ENCODE assay signal across 8 cellular contexts in the genomic region with DNA sequence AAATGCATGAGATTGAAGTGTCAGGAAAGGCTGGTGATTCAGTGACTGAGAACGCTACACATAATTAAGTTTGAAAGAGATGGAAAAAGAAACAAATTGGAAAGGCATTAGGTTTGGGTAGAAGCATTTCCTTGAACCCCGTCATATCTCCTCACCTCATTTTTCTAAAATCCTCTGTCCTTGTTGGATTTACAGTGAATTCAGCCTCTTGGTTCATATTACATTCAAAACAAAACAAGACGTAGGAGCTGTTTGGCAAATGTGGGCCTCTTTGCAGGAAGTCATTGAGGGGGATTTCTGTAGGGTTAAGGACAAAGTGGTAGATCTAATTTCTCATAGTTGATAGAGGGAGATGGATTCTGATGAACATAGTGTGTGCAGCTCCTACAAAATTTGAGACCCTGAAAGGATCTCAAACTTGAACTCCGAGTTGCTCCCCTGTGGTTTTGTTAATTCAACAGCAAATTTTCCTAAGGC. TPM values are rescaled to one million over a fixed set of nuclear protein-coding genes. Genes with fewer than 3 reads are reported as not detected.
A peak's percentile ranks its signal among the peaks of the same experiment; 100 is the strongest.
DNase-seq lines count a peak whose midpoint lies in the region; ATAC-seq and TF ChIP-seq lines count a peak whose summit lies in the region.

No MANE protein-coding gene starts in this region.

- H3K4me1 ChIP-seq in suprapubic skin, result no peaks in the 10 kb centered on the region
- H3K4me1 ChIP-seq in Caco-2, result no peaks in the 10 kb centered on the region; the same call in 1 of the 2 replicates

- no peak for TF ChIP-seq POLR2A in suprapubic skin (IDR thresholded peaks at IDR 0.05)

- peaks cover 6 to 10% of the 10 kb centered on the region in 2 donors for H3K9me3 Mint-ChIP-seq in activated T-cell treated with anti-CD3 and anti-CD28 coated beads, Interleukin-2, amount 50 U/mL, for 72 hours
- H3K9me3 Mint-ChIP-seq in IgD-negative memory B cell, result peaks cover 5 to 19% (median 16%) of the 10 kb centered on the region in 3 donors
- H3K9me3 Mint-ChIP-seq in Caco-2 (ENCODE audit: unreplicated experiment), result peaks cover 18% of the 10 kb centered on the region

- H3K4me1 Mint-ChIP-seq in activated T-cell treated with anti-CD3 and anti-CD28 coated beads, Interleukin-2, amount 50 U/mL, for 72 hours (ENCODE audit: low read depth), result peaks cover 40% of the 10 kb centered on the region
- H3K4me1 Mint-ChIP-seq in IgD-negative memory B cell (peaks cover 33 to 37% (median 34%) of the 10 kb centered on the region in 3 donors), Caco-2 (ENCODE audit: low read depth, unreplicated experiment) (peaks cover 8% of the 10 kb centered on the region)

- H3K9me3 ChIP-seq in suprapubic skin (no peaks in the 10 kb centered on the region), Caco-2 (peaks cover 5% of the 10 kb centered on the region; the same call in 1 of the 2 replicates)

- H3K4me3 Mint-ChIP-seq in activated T-cell treated with anti-CD3 and anti-CD28 coated beads, Interleukin-2, amount 50 U/mL, for 72 hours, result peak overlapping the region; percentile 75 to 87
- H3K4me3 Mint-ChIP-seq in IgD-negative memory B cell (peak overlapping the region; percentile 75 to 93 (median 86)), Caco-2 (ENCODE audit: unreplicated experiment) (no peak overlapping the region)

- H3K36me3 ChIP-seq in suprapubic skin, result no peaks in the 10 kb centered on the region
- no peaks in the 10 kb centered on the region for H3K36me3 ChIP-seq in Caco-2 (ENCODE audit: control insufficient read depth, insufficient read depth, low read length)

- WGBS in suprapubic skin, result 82% methylated on average over 4 of the region's 4 CpGs

- H3K27me3 Mint-ChIP-seq in activated T-cell treated with anti-CD3 and anti-CD28 coated beads, Interleukin-2, amount 50 U/mL, for 72 hours (ENCODE audit: low read depth), result peaks cover 8% of the 10 kb centered on the region
- peaks cover 4% of the 10 kb centered on the region for H3K27me3 Mint-ChIP-seq in IgD-negative memory B cell
- peaks cover 5% of the 10 kb centered on the region for H3K27me3 Mint-ChIP-seq in Caco-2 (ENCODE audit: insufficient read depth, unreplicated experiment)

- peak overlapping the region; percentile 88 for H3K27ac Mint-ChIP-seq in activated T-cell treated with anti-CD3 and anti-CD28 coated beads, Interleukin-2, amount 50 U/mL, for 72 hours
- H3K27ac Mint-ChIP-seq in IgD-negative memory B cell, result peak overlapping the region; percentile 33 to 98 (median 77)
- H3K27ac Mint-ChIP-seq in Caco-2 (ENCODE audit: unreplicated experiment), result no peak overlapping the region

- CTCF ChIA-PET in Caco-2 (lab: Charles Lee), result no interaction called here

- H3K36me3 Mint-ChIP-seq in activated T-cell treated with anti-CD3 and anti-CD28 coated beads, Interleukin-2, amount 50 U/mL, for 72 hours (ENCODE audit: insufficient read depth in 2 of 2), result peaks cover 6 to 11% of the 10 kb centered on the region in 2 donors
- peaks cover 4% of the 10 kb centered on the region for H3K36me3 Mint-ChIP-seq in IgD-negative memory B cell
- no peaks in the 10 kb centered on the region for H3K36me3 Mint-ChIP-seq in Caco-2 (ENCODE audit: insufficient read depth, unreplicated experiment)

- H3K27ac ChIP-seq in suprapubic skin, result no peak overlapping the region

- no peak for TF ChIP-seq CTCF in epithelial cell of proximal tubule (conservative IDR thresholded peaks at IDR 0.05; ENCODE audit: low read depth, low read length)
- no peak for TF ChIP-seq CTCF in suprapubic skin (IDR thresholded peaks at IDR 0.05)
- no peak for TF ChIP-seq CTCF in Caco-2 (IDR thresholded peaks at IDR 0.05; ENCODE audit: insufficient read depth in 1 of 2, low read depth in 1 of 2, low read length in 1 of 2, severe bottlenecking in 1 of 2, unreplicated experiment in 1 of 2)

- BruUV-seq in Caco-2 (replicated peaks; lab: Mats Ljungman, UMichigan), result no TSS peak

- H3K4me3 ChIP-seq in epithelial cell of proximal tubule (ENCODE audit: low read depth, low read length) (peak overlapping the region; percentile 9), suprapubic skin (peak overlapping the region; percentile 13), Caco-2 (ENCODE audit: low read depth, low read length) (no peak overlapping the region)

- peak; percentile 51 to 64 for ATAC-seq in activated T-cell treated with anti-CD3 and anti-CD28 coated beads, Interleukin-2, amount 50 U/mL, for 72 hours (replicated peaks in 1 of 2)
- ATAC-seq in GM21390 (IDR thresholded peaks at IDR 0.05; ENCODE audit: unreplicated experiment), result no peak

- POLR2A ChIA-PET in Caco-2 (lab: Charles Lee), result interaction anchor here (0.6 kb wide), 1 partner anchor 21 kb away, joined by 4 read pairs; no protein-coding TSS in a partner anchor

- H3K27me3 ChIP-seq in suprapubic skin (no peaks in the 10 kb centered on the region), Caco-2 (replicated peaks; ENCODE audit: control insufficient read depth, insufficient read depth, low read length) (no peaks in the 10 kb centered on the region)

- intact Hi-C loops in Caco-2 (cut with micrococcal nuclease; ENCODE audit: unreplicated experiment), result loop anchor here (5.0 kb wide), 1 partner anchor 52 kb away; a partner anchor contains a TSS

- TF ChIP-seq EP300 in suprapubic skin (IDR thresholded peaks at IDR 0.05), result no peak

- DNase-seq in activated T-cell treated with anti-CD3 and anti-CD28 coated beads, Interleukin-2, amount 50 U/mL, for 72 hours, result peak in 1 of 2 donors; percentile 11
- DNase-seq in activated T-cell treated with anti-CD3 and anti-CD28 coated beads for 4 hours, result no peak
- no peak for DNase-seq in epithelial cell of proximal tubule (ENCODE audit: low read depth)
- no peak for DNase-seq in suprapubic skin (ENCODE audit: low spot score in 2 of 2)
- DNase-seq in Caco-2, result no peak
- no peak for DNase-seq in hepatic stellate cell (ENCODE audit: low spot score)

RNA-seq across cellular contexts. Expression of a gene that starts 0.6 kb away (rescaled TPM):
- total RNA-seq in activated T-cell treated with anti-CD3 and anti-CD28 coated beads, Interleukin-2, amount 50 U/mL, for 72 hours, result 1 to 10 TPM; 3.9 to 4.7 TPM
- 16.7 TPM for polyA plus RNA-seq in IgD-negative memory B cell
- total RNA-seq in epithelial cell of proximal tubule, result 11.1 and 20.0 TPM in 2 replicates
- total RNA-seq in suprapubic skin, result 1 to 10 TPM; 1.4 to 2.4 (median 2.1) TPM
- 1.2 and 1.6 TPM in 2 replicates for total RNA-seq in Caco-2 (2022)

RNA-seq across cellular contexts. Expression of a gene that starts 51.9 kb away (rescaled TPM):
- total RNA-seq in activated T-cell treated with anti-CD3 and anti-CD28 coated beads, Interleukin-2, amount 50 U/mL, for 72 hours, result 10 to 100 TPM; 28.7 to 35.4 TPM
- 5.5 TPM for polyA plus RNA-seq in IgD-negative memory B cell
- total RNA-seq in epithelial cell of proximal tubule (45.1 and 46.4 TPM in 2 replicates), suprapubic skin (10 to 100 TPM; 13.6 to 21.8 (median 18.2) TPM), Caco-2 (2022) (35.6 and 42.8 TPM in 2 replicates)
